16 cellular contexts compared by ENCODE assay signal in the genomic region with DNA sequence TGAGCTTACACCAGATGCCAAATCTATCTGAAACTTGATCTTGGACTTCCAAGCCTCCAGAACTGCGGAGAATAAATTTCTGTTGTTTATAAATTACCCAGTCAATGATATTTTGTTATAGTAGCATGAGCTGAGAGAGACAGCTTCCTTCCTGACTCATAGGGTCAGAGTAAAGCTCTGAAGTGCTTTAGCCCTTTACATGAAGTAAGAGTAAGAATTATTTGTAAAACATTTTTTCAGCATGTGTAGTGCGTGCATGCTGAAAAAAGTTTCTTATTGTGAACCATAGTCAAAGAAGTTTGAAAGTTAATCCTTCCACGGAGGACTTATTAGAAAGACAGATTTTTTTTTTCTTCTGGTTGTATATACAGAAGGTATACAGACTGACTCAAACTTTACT.
DNase-seq lines count a peak whose midpoint lies in the region; ATAC-seq, FAIRE-seq and TF ChIP-seq lines count a peak whose summit lies in the region.
"Had no signal": no experiment of that assay in that cellular context is flagged by ENCODE, and none has a peak within 500 bp of the region (broad histone marks: within the 10 kb centered on the region; RNA-seq: fewer than 3 reads in every experiment).

No MANE protein-coding gene starts in this region.

- H3K4me1 ChIP-seq in IMR-90 (ENCODE audit: control insufficient read depth, insufficient read depth, low read length) = no peaks in the 10 kb centered on the region

- no peaks in the 10 kb centered on the region for H4K20me1 ChIP-seq in IMR-90 (ENCODE audit: insufficient read depth, low read length)

- H2AK5ac ChIP-seq in IMR-90 (ENCODE audit: low read depth, low read length) = no peak overlapping the region

- H3K4me3 ChIP-seq in IMR-90 (ENCODE audit: insufficient read depth, low read depth, low read length) = no peak overlapping the region
- H3K4me3 ChIP-seq: K562 had no signal

- H4K91ac ChIP-seq in IMR-90 (ENCODE audit: insufficient read depth, low read depth, low read length) = no peak overlapping the region

- no peak overlapping the region for H2AFZ ChIP-seq in IMR-90 (replicated peaks; ENCODE audit: low read length, poor library complexity)

- no peak overlapping the region for H2BK20ac ChIP-seq in IMR-90 (ENCODE audit: low read depth, low read length)

- no peak overlapping the region for H3K23ac ChIP-seq in IMR-90 (ENCODE audit: low read depth, low read length)

- H3K4me2 ChIP-seq in IMR-90 (ENCODE audit: low read depth, low read length) = no peak overlapping the region
- H3K4me2 ChIP-seq: SK-N-SH had no signal

- TF ChIP-seq RAD21 in IMR-90 (IDR thresholded peaks at IDR 0.05; ENCODE audit: low read length) = no peak

- no peak overlapping the region for H3K56ac ChIP-seq in IMR-90 (ENCODE audit: extremely low read depth, insufficient read depth, low read length)

- POLR2A ChIA-PET in IMR-90 (lab: Charles Lee; ENCODE audit: unreplicated experiment) = no interaction called here

- H3K4ac ChIP-seq in IMR-90 (ENCODE audit: low read depth, low read length) = no peak overlapping the region

- no TSS peak for BruUV-seq in IMR-90 (replicated peaks; lab: Mats Ljungman, UMichigan)

- CTCF ChIA-PET in IMR-90 (lab: Yijun Ruan, JAX) = interaction anchor here (0.6 kb wide), 1 partner anchor 865 kb away, joined by 6 read pairs; no protein-coding TSS in a partner anchor

- H3K36me3 ChIP-seq in IMR-90 (ENCODE audit: control insufficient read depth, insufficient read depth, low read length) = no peaks in the 10 kb centered on the region

- no peak for TF ChIP-seq POLR2A in IMR-90 (IDR thresholded peaks at IDR 0.05; ENCODE audit: low read depth, low read length)

- H3K27ac ChIP-seq in IMR-90 (ENCODE audit: insufficient read depth, low read length) (no peak overlapping the region), epithelial cell of prostate (peak overlapping the region; percentile 65)

- no peak overlapping the region for H2AK9ac ChIP-seq in IMR-90 (replicated peaks; ENCODE audit: low read depth, low read length, poor library complexity)

- in situ Hi-C loops in IMR-90 (cut with MboI; ENCODE audit: low sequenced_read_pairs) = no loop called here

- H3K27me3 ChIP-seq in IMR-90 (ENCODE audit: control insufficient read depth, insufficient read depth, low read length) = no peaks in the 10 kb centered on the region

- no peak overlapping the region for H2BK15ac ChIP-seq in IMR-90 (ENCODE audit: low read depth, low read length)

- dilution Hi-C loops in IMR-90 (cut with HindIII; ENCODE audit: low sequenced_read_pairs, unreplicated experiment) = no loop called here

- intact Hi-C loops in IMR-90 (cut with micrococcal nuclease) = no loop called here

- H3K9me1 ChIP-seq in IMR-90 (ENCODE audit: insufficient read depth, low read length) = no peaks in the 10 kb centered on the region

- no peak overlapping the region for H3K14ac ChIP-seq in IMR-90 (replicated peaks; ENCODE audit: low read depth, low read length)

- DNase-seq in AG20443 (ENCODE audit: low spot score) (peak; percentile 33), IMR-90 (peak; percentile 76), epithelial cell of prostate (ENCODE audit: low read depth, low spot score) (no peak), kidney tubule cell (ENCODE audit: low spot score) (peak; percentile 6), HTR-8/SVneo (ENCODE audit: insufficient read length, low spot score) (no peak), NCI-H187 treated with DMSO at 0.1 percent for 48 hours (lab: John Stamatoyannopoulos, UW) (no peak), HuH-7.5 (ENCODE audit: low spot score) (no peak), middle frontal gyrus (ENCODE audit: extremely low spot score, low spot score) (no peak)
- DNase-seq: CD8-positive, alpha-beta memory T cell; H7; NCI-H1048; NCI-H146; NCI-H774; SK-N-SH had no signal

- no CpG with 5 or more reads among the region's 3 CpGs for WGBS in IMR-90 (ENCODE audit: extremely low coverage in 2 of 2, insufficient read length in 1 of 2), 2 experiments

- no peaks in the 10 kb centered on the region for H3K79me1 ChIP-seq in IMR-90 (ENCODE audit: low read depth in 1 of 2, low read length in 2 of 2)

- ATAC-seq in IMR-90 (ENCODE audit: low read depth) = peak; percentile 65
- ATAC-seq: K562, Right ventricle myocardium inferior had no signal

- H2BK5ac ChIP-seq in IMR-90 (ENCODE audit: low read depth, low read length, poor library complexity, severe bottlenecking) = no peak overlapping the region

- no peak overlapping the region for H3K9ac ChIP-seq in IMR-90 (ENCODE audit: low read depth, low read length)
- H3K9ac ChIP-seq: SK-N-SH had no signal

- H4K8ac ChIP-seq in IMR-90 (ENCODE audit: low read depth in 2 of 2, low read length in 2 of 2) = no peak overlapping the region

- no peak overlapping the region for H3K18ac ChIP-seq in IMR-90 (ENCODE audit: low read depth, low read length)

- no peak for FAIRE-seq in HTR-8/SVneo (lab: Jason Lieb, UNC)
- FAIRE-seq: K562 had no signal

- H3K9me3 ChIP-seq in IMR-90 (ENCODE audit: control insufficient read depth, insufficient read depth, low read length) = peaks cover 7% of the 10 kb centered on the region; the same call in 1 of the 2 replicates
- H3K9me3 ChIP-seq: SK-N-SH had no signal

- no peak overlapping the region for H2BK120ac ChIP-seq in IMR-90 (ENCODE audit: low read depth, low read length)

- no peak overlapping the region for H4K5ac ChIP-seq in IMR-90 (ENCODE audit: low read depth, low read length)

- TF ChIP-seq CTCF in IMR-90 (conservative IDR thresholded peaks at IDR 0.05; ENCODE audit: low read depth, low read length) = no peak

TF ChIP-seq in IMR-90, 13 proteins besides CTCF, POLR2A, EP300 and RAD21:
- TF ChIP-seq RFX5 (IDR thresholded peaks at IDR 0.05; ENCODE audit: low read depth, low read length) (no peak), NFE2L2 (IDR thresholded peaks at IDR 0.05; ENCODE audit: low read depth, low read length) (no peak), RCOR1 (IDR thresholded peaks at IDR 0.05; ENCODE audit: insufficient replicate concordance, low read length) (no peak), CEBPB (IDR thresholded peaks at IDR 0.05; ENCODE audit: low read depth, low read length) (no peak), MXI1 (IDR thresholded peaks at IDR 0.05; ENCODE audit: borderline replicate concordance, low read depth, low read length) (no peak), MAFK (IDR thresholded peaks at IDR 0.05; ENCODE audit: low read depth, low read length) (no peak)
- TF ChIP-seq, protein P1, sequence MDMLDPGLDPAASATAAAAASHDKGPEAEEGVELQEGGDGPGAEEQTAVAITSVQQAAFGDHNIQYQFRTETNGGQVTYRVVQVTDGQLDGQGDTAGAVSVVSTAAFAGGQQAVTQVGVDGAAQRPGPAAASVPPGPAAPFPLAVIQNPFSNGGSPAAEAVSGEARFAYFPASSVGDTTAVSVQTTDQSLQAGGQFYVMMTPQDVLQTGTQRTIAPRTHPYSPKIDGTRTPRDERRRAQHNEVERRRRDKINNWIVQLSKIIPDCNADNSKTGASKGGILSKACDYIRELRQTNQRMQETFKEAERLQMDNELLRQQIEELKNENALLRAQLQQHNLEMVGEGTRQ (IDR thresholded peaks at IDR 0.05; ENCODE audit: low read depth, low read length) = no peak
- TF ChIP-seq, protein P2, sequence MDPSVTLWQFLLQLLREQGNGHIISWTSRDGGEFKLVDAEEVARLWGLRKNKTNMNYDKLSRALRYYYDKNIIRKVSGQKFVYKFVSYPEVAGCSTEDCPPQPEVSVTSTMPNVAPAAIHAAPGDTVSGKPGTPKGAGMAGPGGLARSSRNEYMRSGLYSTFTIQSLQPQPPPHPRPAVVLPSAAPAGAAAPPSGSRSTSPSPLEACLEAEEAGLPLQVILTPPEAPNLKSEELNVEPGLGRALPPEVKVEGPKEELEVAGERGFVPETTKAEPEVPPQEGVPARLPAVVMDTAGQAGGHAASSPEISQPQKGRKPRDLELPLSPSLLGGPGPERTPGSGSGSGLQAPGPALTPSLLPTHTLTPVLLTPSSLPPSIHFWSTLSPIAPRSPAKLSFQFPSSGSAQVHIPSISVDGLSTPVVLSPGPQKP (IDR thresholded peaks at IDR 0.05; ENCODE audit: borderline replicate concordance, low read depth, low read length) = no peak
TF ChIP-seq in IMR-90: peak in this region for 0.

Comparison
In these comparisons a context has a peak if more than half of its experiments do, and no peak if none do; other contexts are left out.
1. DNase-seq: peak in AG20443 (single experiment), IMR-90 (single experiment) and kidney tubule cell (single experiment); none in epithelial cell of prostate (single experiment), HTR-8/SVneo (single experiment), NCI-H187 treated with DMSO at 0.1 percent for 48 hours (single experiment), HuH-7.5 (single experiment) and middle frontal gyrus (single experiment).